Comparison of ENCODE assay signal across 11 cellular contexts in genomic region chr3:124619887-124620599, GRCh38.
DNase-seq lines count a peak whose midpoint lies in the region; ATAC-seq and TF ChIP-seq lines count a peak whose summit lies in the region.
"Had no signal": no experiment of that assay in that cellular context is flagged by ENCODE, and none has a peak within 500 bp of the region (broad histone marks: within the 10 kb centered on the region; RNA-seq: fewer than 3 reads in every experiment).

No MANE protein-coding gene starts in this region.

- peak overlapping the region; percentile 45 for H3K4me3 Mint-ChIP-seq in activated naive CD4-positive, alpha-beta T cell treated with anti-CD3 and anti-CD28 coated beads, Interleukin-2, amount 50 U/mL, for 24 hours
- H3K4me3 Mint-ChIP-seq in endodermal cell: no peak overlapping the region
- H3K4me3 Mint-ChIP-seq in stimulated activated naive CD8-positive, alpha-beta T cell treated with anti-CD3 and anti-CD28 coated beads, Interleukin-15, amount 100 ng/mL, for 72 hours: peak overlapping the region; percentile 59 to 78

- 86 to 100% methylated on average over 1 to 4 of the region's 4 CpGs for WGBS in endodermal cell (ENCODE audit: insufficient coverage in 1 of 2, insufficient read length in 1 of 2), 2 experiments

- peaks cover 3% of the 10 kb centered on the region for H3K27me3 Mint-ChIP-seq in activated naive CD4-positive, alpha-beta T cell treated with anti-CD3 and anti-CD28 coated beads, Interleukin-2, amount 50 U/mL, for 24 hours
- H3K27me3 Mint-ChIP-seq in endodermal cell (ENCODE audit: insufficient read depth): no peaks in the 10 kb centered on the region
- H3K27me3 Mint-ChIP-seq in stimulated activated naive CD8-positive, alpha-beta T cell treated with anti-CD3 and anti-CD28 coated beads, Interleukin-15, amount 100 ng/mL, for 72 hours: peaks cover 15% of the 10 kb centered on the region

- peak; percentile 81 for ATAC-seq in stimulated activated naive CD8-positive, alpha-beta T cell treated with anti-CD3 and anti-CD28 coated beads, Interleukin-15, amount 100 ng/mL, for 72 hours
- no peak for ATAC-seq in GM18861 (IDR thresholded peaks at IDR 0.05; ENCODE audit: unreplicated experiment)

- no peaks in the 10 kb centered on the region for H3K36me3 Mint-ChIP-seq in activated naive CD4-positive, alpha-beta T cell treated with anti-CD3 and anti-CD28 coated beads, Interleukin-2, amount 50 U/mL, for 24 hours
- H3K36me3 Mint-ChIP-seq in endodermal cell (ENCODE audit: low read depth): no peaks in the 10 kb centered on the region

- TF ChIP-seq CTCF in endodermal cell (conservative IDR thresholded peaks at IDR 0.05): no peak

- H3K27ac Mint-ChIP-seq in activated naive CD4-positive, alpha-beta T cell treated with anti-CD3 and anti-CD28 coated beads, Interleukin-2, amount 50 U/mL, for 24 hours: peak overlapping the region; percentile 36
- peak overlapping the region; percentile 59 for H3K27ac Mint-ChIP-seq in endodermal cell
- H3K27ac Mint-ChIP-seq in stimulated activated naive CD8-positive, alpha-beta T cell treated with anti-CD3 and anti-CD28 coated beads, Interleukin-15, amount 100 ng/mL, for 72 hours: peak overlapping the region in 1 of 2 donors; percentile 66

- H3K4me1 Mint-ChIP-seq in activated naive CD4-positive, alpha-beta T cell treated with anti-CD3 and anti-CD28 coated beads, Interleukin-2, amount 50 U/mL, for 24 hours: peaks cover 25% of the 10 kb centered on the region
- H3K4me1 Mint-ChIP-seq in endodermal cell: peaks cover 24% of the 10 kb centered on the region
- H3K4me1 Mint-ChIP-seq in stimulated activated naive CD8-positive, alpha-beta T cell treated with anti-CD3 and anti-CD28 coated beads, Interleukin-15, amount 100 ng/mL, for 72 hours: peaks cover 58% of the 10 kb centered on the region

- no peaks in the 10 kb centered on the region for H3K27me3 ChIP-seq in HUES48 (ENCODE audit: control insufficient read depth, insufficient read depth, low read length)
- H3K27me3 ChIP-seq in endodermal cell (ENCODE audit: control insufficient read depth, insufficient read depth, low read length, poor library complexity, severe bottlenecking): no peaks in the 10 kb centered on the region

- H3K4me3 ChIP-seq in HUES48 (ENCODE audit: low read depth, low read length) (no peak overlapping the region), endodermal cell (ENCODE audit: low read length) (no peak overlapping the region)
- H3K4me3 ChIP-seq: coronary artery had no signal

- DNase-seq in activated naive CD4-positive, alpha-beta T cell treated with anti-CD3 and anti-CD28 coated beads, Interleukin-2, amount 50 U/mL, for 16 hours: no peak
- DNase-seq in endodermal cell: no peak
- DNase-seq in stimulated activated naive CD8-positive, alpha-beta T cell treated with anti-CD3 and anti-CD28 coated beads, Interleukin-15, amount 100 ng/mL, for 72 hours: no peak
- no peak for DNase-seq in NCI-H446 treated with DMSO at 0.1 percent for 48 hours (lab: John Stamatoyannopoulos, UW)
- DNase-seq in stimulated activated CD4-positive, alpha-beta T cell treated with anti-CD3 and anti-CD28 coated beads, Interleukin-4, amount 100 ng/mL, for 24 hours: no peak
- DNase-seq: activated CD4-positive, CD25-positive, alpha-beta regulatory T cell; NCI-H748 treated with DMSO at 0.1 percent for 48 hours had no signal

- H3K4me1 ChIP-seq in HUES48 (ENCODE audit: control insufficient read depth, insufficient read depth, low read length) (no peaks in the 10 kb centered on the region), endodermal cell (ENCODE audit: control insufficient read depth, insufficient read depth, low read length) (peaks cover 4% of the 10 kb centered on the region)

- H3K36me3 ChIP-seq in HUES48 (ENCODE audit: control insufficient read depth, insufficient read depth, low read length) (no peaks in the 10 kb centered on the region), endodermal cell (ENCODE audit: control insufficient read depth, insufficient read depth, low read length) (no peaks in the 10 kb centered on the region)

- no peaks in the 10 kb centered on the region for H3K9me3 ChIP-seq in HUES48 (ENCODE audit: control insufficient read depth, insufficient read depth, low read length)
- H3K9me3 ChIP-seq in endodermal cell (ENCODE audit: control insufficient read depth, low read length): no peaks in the 10 kb centered on the region

- H3K9me3 Mint-ChIP-seq in activated naive CD4-positive, alpha-beta T cell treated with anti-CD3 and anti-CD28 coated beads, Interleukin-2, amount 50 U/mL, for 24 hours: no peaks in the 10 kb centered on the region
- peaks cover 2% of the 10 kb centered on the region for H3K9me3 Mint-ChIP-seq in endodermal cell
- no peaks in the 10 kb centered on the region for H3K9me3 Mint-ChIP-seq in stimulated activated naive CD8-positive, alpha-beta T cell treated with anti-CD3 and anti-CD28 coated beads, Interleukin-15, amount 100 ng/mL, for 72 hours

- peak overlapping the region; percentile 22 for H3K27ac ChIP-seq in HUES48 (ENCODE audit: low read depth, low read length)
- no peak overlapping the region for H3K27ac ChIP-seq in endodermal cell (ENCODE audit: low read depth, low read length)

- no peak overlapping the region for H3K9ac ChIP-seq in HUES48 (ENCODE audit: low read depth, low read length)
- no peak overlapping the region for H3K9ac ChIP-seq in endodermal cell (ENCODE audit: extremely low read depth, low read length, poor library complexity, severe bottlenecking)
